Comparison of ENCODE assay signal across 1 cellular context in the genomic region with DNA sequence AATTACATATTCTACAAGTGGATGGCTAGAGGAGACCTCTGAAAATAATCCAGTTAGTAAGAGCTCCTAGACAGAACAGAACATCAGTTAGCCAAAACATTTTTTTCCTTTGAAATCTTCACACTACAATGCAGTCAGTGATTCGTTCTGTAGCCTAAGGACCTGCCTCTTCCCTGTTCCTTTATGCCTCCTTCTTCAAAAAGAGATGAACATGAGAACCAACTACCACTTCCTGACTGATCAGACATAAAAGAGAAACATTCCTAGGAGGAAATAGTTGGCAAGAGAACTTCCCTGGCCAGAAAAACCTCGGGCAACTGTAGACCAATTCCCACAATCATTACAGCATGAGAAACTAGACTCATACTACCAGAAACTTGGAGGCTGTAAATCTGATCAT.
TF ChIP-seq lines count a peak whose summit lies in the region.

No MANE protein-coding gene starts in this region.

TF ChIP-seq in endothelial cell of umbilical vein, 7 proteins besides CTCF, POLR2A, EP300 and RAD21 (continued from another document):
- TF ChIP-seq FOS (IDR thresholded peaks at IDR 0.05; ENCODE audit: borderline replicate concordance, insufficient read depth, low read length) = no peak
